Comparison of ENCODE assay signal across 17 cellular contexts in genomic region chr6:31592396-31592771, GRCh38. TPM values are rescaled to one million over a fixed set of nuclear protein-coding genes. Genes with fewer than 3 reads are reported as not detected.
A peak's percentile ranks its signal among the peaks of the same experiment; 100 is the strongest.
DNase-seq lines count a peak whose midpoint lies in the region; ATAC-seq, FAIRE-seq and TF ChIP-seq lines count a peak whose summit lies in the region.
"Had no signal": no experiment of that assay in that cellular context is flagged by ENCODE, and none has a peak within 500 bp of the region (broad histone marks: within the 10 kb centered on the region; RNA-seq: fewer than 3 reads in every experiment).

No MANE protein-coding gene starts in this region.

- no peak for TF ChIP-seq CTCF in SU-DHL-6 (IDR thresholded peaks at IDR 0.05; ENCODE audit: insufficient read depth, low read length, poor library complexity, severe bottlenecking)
- TF ChIP-seq CTCF in mucosa of descending colon (IDR thresholded peaks at IDR 0.05): no peak
- TF ChIP-seq CTCF in D721Med (IDR thresholded peaks at IDR 0.05; ENCODE audit: insufficient read depth, missing control alignments): no peak

- H2AFZ ChIP-seq in SU-DHL-6 (ENCODE audit: low read depth, low read length, severe bottlenecking): peak overlapping the region; percentile 63

- peak overlapping the region; percentile 35 for H3K4me2 ChIP-seq in SU-DHL-6 (ENCODE audit: low read depth, low read length, poor library complexity, severe bottlenecking)

- peak overlapping the region; percentile 32 for H3K27ac ChIP-seq in SU-DHL-6 (ENCODE audit: low read depth, low read length)
- H3K27ac ChIP-seq: foreskin keratinocyte, right atrium auricular region had no signal

- intact Hi-C loops in activated naive CD4-positive, alpha-beta T cell treated with anti-CD3 and anti-CD28 coated beads for 36 hours (cut with micrococcal nuclease): no loop called here
- intact Hi-C loops in mucosa of descending colon (cut with DNase I, micrococcal nuclease): loop anchor here in 1 of 2 donors (5.0 to 10.0 kb wide), 2 partner anchors 45 to 98 kb away; partner anchors contain the start of genes ATP6V1G2, MICB and NFKBIL1

- H3K4me1 Mint-ChIP-seq in activated naive CD4-positive, alpha-beta T cell treated with anti-CD3 and anti-CD28 coated beads for 36 hours (ENCODE audit: low read depth): peaks cover 51% of the 10 kb centered on the region
- H3K4me1 Mint-ChIP-seq in effector memory CD8-positive, alpha-beta T cell (ENCODE audit: low read depth in 2 of 2): peaks cover 44 to 59% of the 10 kb centered on the region in 2 donors
- H3K4me1 Mint-ChIP-seq in stimulated activated naive CD8-positive, alpha-beta T cell treated with anti-CD3 and anti-CD28 coated beads, Interleukin-15, Interleukin-2, amounts not matched to agents 100 ng/mL and 50 ng/mL, for 24 hours (ENCODE audit: low read depth): peaks cover 68% of the 10 kb centered on the region

- no peaks in the 10 kb centered on the region for H3K79me2 ChIP-seq in SU-DHL-6 (ENCODE audit: insufficient read depth, low read length)

- CTCF ChIA-PET in activated naive CD4-positive, alpha-beta T cell treated with anti-CD3 and anti-CD28 coated beads for 36 hours (lab: Charles Lee): interaction anchor here (0.8 to 13.0 kb wide), 6 partner anchors 9 to 238 kb away, joined by 3 to 618 read pairs (median 5); partner anchors contain the start of genes ATP6V1G2, DDX39B, LST1 and LTA

- H3K27ac Mint-ChIP-seq in activated naive CD4-positive, alpha-beta T cell treated with anti-CD3 and anti-CD28 coated beads for 36 hours: peak overlapping the region; percentile 57
- peak overlapping the region; percentile 71 to 91 for H3K27ac Mint-ChIP-seq in effector memory CD8-positive, alpha-beta T cell
- H3K27ac Mint-ChIP-seq in stimulated activated naive CD8-positive, alpha-beta T cell treated with anti-CD3 and anti-CD28 coated beads, Interleukin-15, Interleukin-2, amounts not matched to agents 100 ng/mL and 50 ng/mL, for 24 hours: peak overlapping the region; percentile 64
- H3K27ac Mint-ChIP-seq: type B pancreatic cell had no signal

- no peaks in the 10 kb centered on the region for H3K9me3 Mint-ChIP-seq in activated naive CD4-positive, alpha-beta T cell treated with anti-CD3 and anti-CD28 coated beads for 36 hours
- H3K9me3 Mint-ChIP-seq in effector memory CD8-positive, alpha-beta T cell: no peaks in the 10 kb centered on the region
- H3K9me3 Mint-ChIP-seq in stimulated activated naive CD8-positive, alpha-beta T cell treated with anti-CD3 and anti-CD28 coated beads, Interleukin-15, Interleukin-2, amounts not matched to agents 100 ng/mL and 50 ng/mL, for 24 hours: no peaks in the 10 kb centered on the region
- H3K9me3 Mint-ChIP-seq: neural crest cell, type B pancreatic cell had no signal

- H3K4me1 ChIP-seq in mucosa of descending colon (ENCODE audit: low read depth): no peaks in the 10 kb centered on the region
- H3K4me1 ChIP-seq: foreskin keratinocyte, right atrium auricular region had no signal

- peaks cover 5% of the 10 kb centered on the region for H3F3A ChIP-seq in SU-DHL-6 (ENCODE audit: insufficient read depth)

- H3K9ac ChIP-seq in SU-DHL-6 (ENCODE audit: low read length): peak overlapping the region; percentile 33

- no peak overlapping the region for H3K4me3 ChIP-seq in SU-DHL-6 (ENCODE audit: insufficient read depth, low read length, poor library complexity, severe bottlenecking)
- H3K4me3 ChIP-seq in mucosa of descending colon: no peak overlapping the region
- H3K4me3 ChIP-seq in H7 (ENCODE audit: insufficient read depth, low read depth, low read length): no peak overlapping the region
- H3K4me3 ChIP-seq: right atrium auricular region had no signal

- FAIRE-seq in D721Med (lab: Jason Lieb, UNC): no peak
- FAIRE-seq: endometrium had no signal

- DNase-seq in activated naive CD4-positive, alpha-beta T cell treated with anti-CD3 and anti-CD28 coated beads for 36 hours: no peak
- DNase-seq in activated naive CD4-positive, alpha-beta T cell treated with Interleukin-2 at 50 U/mL for 16 hours: no peak
- no peak for DNase-seq in effector memory CD8-positive, alpha-beta T cell
- DNase-seq in mucosa of descending colon: no peak
- DNase-seq in D721Med (ENCODE audit: insufficient read length, low spot score): no peak
- no peak for DNase-seq in H7
- DNase-seq: DMS153, foreskin keratinocyte, NCI-H2171, SIG-M5 had no signal

- no peak overlapping the region for H3K4me3 Mint-ChIP-seq in activated naive CD4-positive, alpha-beta T cell treated with anti-CD3 and anti-CD28 coated beads for 36 hours
- peak overlapping the region; percentile 77 to 78 for H3K4me3 Mint-ChIP-seq in effector memory CD8-positive, alpha-beta T cell
- H3K4me3 Mint-ChIP-seq in stimulated activated naive CD8-positive, alpha-beta T cell treated with anti-CD3 and anti-CD28 coated beads, Interleukin-15, Interleukin-2, amounts not matched to agents 100 ng/mL and 50 ng/mL, for 24 hours: peak overlapping the region; percentile 58
- H3K4me3 Mint-ChIP-seq: neural crest cell, type B pancreatic cell had no signal

- H3K27me3 ChIP-seq in SU-DHL-6 (ENCODE audit: low read length) (no peaks in the 10 kb centered on the region), H7 (ENCODE audit: control insufficient read depth, insufficient read depth, low read length) (no peaks in the 10 kb centered on the region)
- H3K27me3 ChIP-seq: foreskin keratinocyte, right atrium auricular region had no signal

- ATAC-seq in effector memory CD8-positive, alpha-beta T cell (replicated peaks): peak; percentile 19
- no peak for ATAC-seq in mucosa of descending colon
- ATAC-seq: foreskin keratinocyte had no signal

- no peaks in the 10 kb centered on the region for H4K20me1 ChIP-seq in SU-DHL-6 (ENCODE audit: low read depth, low read length)

- H3K36me3 Mint-ChIP-seq in activated naive CD4-positive, alpha-beta T cell treated with anti-CD3 and anti-CD28 coated beads for 36 hours (ENCODE audit: low read depth): no peaks in the 10 kb centered on the region
- H3K36me3 Mint-ChIP-seq in effector memory CD8-positive, alpha-beta T cell (ENCODE audit: insufficient read depth): peaks cover 31% of the 10 kb centered on the region
- peaks cover 5% of the 10 kb centered on the region for H3K36me3 Mint-ChIP-seq in stimulated activated naive CD8-positive, alpha-beta T cell treated with anti-CD3 and anti-CD28 coated beads, Interleukin-15, Interleukin-2, amounts not matched to agents 100 ng/mL and 50 ng/mL, for 24 hours (ENCODE audit: low read depth)
- H3K36me3 Mint-ChIP-seq: type B pancreatic cell had no signal

- H3K27me3 Mint-ChIP-seq in activated naive CD4-positive, alpha-beta T cell treated with anti-CD3 and anti-CD28 coated beads for 36 hours (ENCODE audit: low read depth): no peaks in the 10 kb centered on the region
- H3K27me3 Mint-ChIP-seq in effector memory CD8-positive, alpha-beta T cell: no peaks in the 10 kb centered on the region
- H3K27me3 Mint-ChIP-seq in stimulated activated naive CD8-positive, alpha-beta T cell treated with anti-CD3 and anti-CD28 coated beads, Interleukin-15, Interleukin-2, amounts not matched to agents 100 ng/mL and 50 ng/mL, for 24 hours: no peaks in the 10 kb centered on the region

- H3K36me3 ChIP-seq in SU-DHL-6 (ENCODE audit: low read length) (no peaks in the 10 kb centered on the region), mucosa of descending colon (ENCODE audit: low read depth) (no peaks in the 10 kb centered on the region), H7 (replicated peaks; ENCODE audit: control insufficient read depth, insufficient read depth, low read length) (no peaks in the 10 kb centered on the region)
- H3K36me3 ChIP-seq: right atrium auricular region had no signal

- no peaks in the 10 kb centered on the region for H3K9me3 ChIP-seq in SU-DHL-6 (ENCODE audit: insufficient read depth, low read length)
- H3K9me3 ChIP-seq in mucosa of descending colon: no peaks in the 10 kb centered on the region
- H3K9me3 ChIP-seq: right atrium auricular region had no signal

- no peaks in the 10 kb centered on the region for H3K9me2 ChIP-seq in SU-DHL-6 (replicated peaks; ENCODE audit: insufficient read depth, low read length)

RNA-seq across cellular contexts. Expression of gene NCR3, which starts 0.4 kb away (rescaled TPM):
- 1 to 10 TPM; 2.8 TPM for total RNA-seq in activated naive CD4-positive, alpha-beta T cell treated with anti-CD3 and anti-CD28 coated beads for 36 hours
- total RNA-seq in mucosa of descending colon: under 1 TPM in 1 of 3 donors, not detected in 2; 0.46 TPM
- not detected in 2 replicates for total RNA-seq in H7 (2014; rRNA removed; shearing (Covaris generic))
- total RNA-seq: foreskin keratinocyte, lower leg skin, neural crest cell, right atrium auricular region had no signal

RNA-seq across cellular contexts. Expression of gene LST1, which starts 6.3 kb away (rescaled TPM):
- 10 to 100 TPM; 11.5 to 12.5 TPM for total RNA-seq in activated naive CD4-positive, alpha-beta T cell treated with anti-CD3 and anti-CD28 coated beads for 36 hours
- 10 to 100 TPM in 1 of 3 donors, 1 to 10 TPM in 2; 3.9 to 11.3 (median 6.6) TPM for total RNA-seq in mucosa of descending colon
- not detected in 2 replicates for total RNA-seq in H7 (2014; rRNA removed; shearing (Covaris generic))
- total RNA-seq: foreskin keratinocyte, neural crest cell had no signal

RNA-seq across cellular contexts. Expression of gene LTB, which starts 10.2 kb away (rescaled TPM):
- total RNA-seq in activated naive CD4-positive, alpha-beta T cell treated with anti-CD3 and anti-CD28 coated beads for 36 hours: 10 to 100 TPM; 50.5 to 52.3 TPM
- 1 to 10 TPM; 2.1 to 3.4 (median 2.2) TPM for total RNA-seq in mucosa of descending colon
- total RNA-seq in H7 (2014; rRNA removed; shearing (Covaris generic)): 0.35 TPM in 1 of 2 replicates, not detected in the other
- total RNA-seq: neural crest cell, right atrium auricular region had no signal

RNA-seq across cellular contexts. Expression of gene TNF, which starts 17.0 kb away (rescaled TPM):
- total RNA-seq in activated naive CD4-positive, alpha-beta T cell treated with anti-CD3 and anti-CD28 coated beads for 36 hours: 10 to 100 TPM; 31.6 to 33.2 TPM
- total RNA-seq in mucosa of descending colon: 1 to 10 TPM in 2 of 3 donors, under 1 TPM in 1; 0.41 to 1.7 (median 1.1) TPM
- not detected in 2 replicates for total RNA-seq in H7 (2014; rRNA removed; shearing (Covaris generic))
- total RNA-seq: neural crest cell had no signal

RNA-seq across cellular contexts. Expression of gene LTA, which starts 20.3 kb away (rescaled TPM):
- total RNA-seq in activated naive CD4-positive, alpha-beta T cell treated with anti-CD3 and anti-CD28 coated beads for 36 hours: 100 to 1,000 TPM; 165 to 173 TPM
- under 1 TPM in 2 of 3 donors, not detected in 1; 0.20 to 0.22 TPM for total RNA-seq in mucosa of descending colon
- 0.44 TPM in 1 of 2 replicates, not detected in the other for total RNA-seq in H7 (2014; rRNA removed; shearing (Covaris generic))
- total RNA-seq: foreskin keratinocyte, lower leg skin, right atrium auricular region had no signal

Comparison
In these comparisons a context has a peak if more than half of its experiments do, and no peak if none do; other contexts are left out.
1. RNA of gene LTB, which starts 10.2 kb away (total RNA-seq): 50.5 to 52.3 TPM in activated naive CD4-positive, alpha-beta T cell treated with anti-CD3 and anti-CD28 coated beads for 36 hours; 2.1 to 3.4 TPM in mucosa of descending colon and 0.35 TPM in H7; every median in the first group is over 10 times any median in the second.
2. Peak in every context shown above with its lines, with median percentiles within 50 percentile points of each other: H3K27ac Mint-ChIP-seq.